In the genomic region with DNA sequence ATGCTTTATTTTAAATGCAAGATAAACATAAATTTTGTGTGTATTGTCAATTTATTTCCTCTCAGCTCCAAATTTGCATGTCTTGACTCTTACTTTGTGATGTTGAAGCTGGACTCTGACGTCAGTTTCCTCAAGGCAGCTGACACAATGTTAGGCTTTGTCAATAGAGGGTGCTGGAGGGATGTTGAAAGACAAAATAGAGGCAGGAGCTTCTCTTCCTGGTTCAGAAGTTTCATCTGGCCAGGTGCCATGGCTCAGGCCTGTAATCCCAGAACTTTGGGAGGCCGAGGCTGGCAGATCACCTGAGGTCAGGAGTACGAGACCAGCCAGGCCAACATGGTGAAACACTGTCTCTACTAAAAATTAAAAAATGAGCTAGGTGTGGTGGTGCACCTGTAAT, we compare ENCODE assay signal across 8 cellular contexts.
A peak's percentile ranks its signal among the peaks of the same experiment; 100 is the strongest.
DNase-seq lines count a peak whose midpoint lies in the region; ATAC-seq and TF ChIP-seq lines count a peak whose summit lies in the region.

No MANE protein-coding gene starts in this region.

- no peak overlapping the region for H3K27ac Mint-ChIP-seq in naive thymus-derived CD8-positive, alpha-beta T cell

- POLR2A ChIA-PET in naive thymus-derived CD8-positive, alpha-beta T cell (lab: Charles Lee), result no interaction called here

- H3K4me3 Mint-ChIP-seq in naive thymus-derived CD8-positive, alpha-beta T cell, result no peak overlapping the region

- ATAC-seq in HG02588 (IDR thresholded peaks at IDR 0.05; ENCODE audit: unreplicated experiment) (peak; percentile 67), RWPE2 (ENCODE audit: low read depth) (no peak), HG02798 (IDR thresholded peaks at IDR 0.05; ENCODE audit: poor library complexity, unreplicated experiment) (no peak)
- no peak for ATAC-seq in naive thymus-derived CD8-positive, alpha-beta T cell

- H3K27ac ChIP-seq in RWPE2 (ENCODE audit: poor library complexity, severe bottlenecking) (no peak overlapping the region), suprapubic skin (no peak overlapping the region), smooth muscle cell (ENCODE audit: low read depth) (no peak overlapping the region)

- no peaks in the 10 kb centered on the region for H3K36me3 Mint-ChIP-seq in naive thymus-derived CD8-positive, alpha-beta T cell

- H4K20me1 ChIP-seq in smooth muscle cell (ENCODE audit: low read depth), result no peaks in the 10 kb centered on the region

- TF ChIP-seq CTCF in RWPE2 (IDR thresholded peaks at IDR 0.05; ENCODE audit: poor library complexity, severe bottlenecking) (peak; percentile 16), suprapubic skin (IDR thresholded peaks at IDR 0.05) (no peak), smooth muscle cell (IDR thresholded peaks at IDR 0.05; ENCODE audit: borderline replicate concordance, insufficient read depth, poor library complexity, severe bottlenecking) (no peak)

- H3K4me1 ChIP-seq in RWPE2 (ENCODE audit: insufficient read depth, poor library complexity, severe bottlenecking) (no peaks in the 10 kb centered on the region), suprapubic skin (no peaks in the 10 kb centered on the region), smooth muscle cell (ENCODE audit: low read depth) (no peaks in the 10 kb centered on the region)

- TF ChIP-seq EP300 in suprapubic skin (IDR thresholded peaks at IDR 0.05), result no peak

- H3K9ac ChIP-seq in smooth muscle cell (ENCODE audit: low read depth), result no peak overlapping the region

- H3K9me3 ChIP-seq in RWPE2 (ENCODE audit: severe bottlenecking) (no peaks in the 10 kb centered on the region), suprapubic skin (no peaks in the 10 kb centered on the region), smooth muscle cell (replicated peaks; ENCODE audit: low read depth) (no peaks in the 10 kb centered on the region)

- H3F3A ChIP-seq in smooth muscle cell (ENCODE audit: low read depth), result no peaks in the 10 kb centered on the region

- WGBS in suprapubic skin, result 61% methylated on average over 3 of the region's 3 CpGs
- WGBS in smooth muscle cell (ENCODE audit: low lambda C conversion rate), result 64% methylated on average over 3 of the region's 3 CpGs

- H3K36me3 ChIP-seq in RWPE2 (ENCODE audit: low read depth), result no peaks in the 10 kb centered on the region
- no peaks in the 10 kb centered on the region for H3K36me3 ChIP-seq in suprapubic skin
- H3K36me3 ChIP-seq in smooth muscle cell (ENCODE audit: low read depth), result no peaks in the 10 kb centered on the region

- H3K27me3 ChIP-seq in RWPE2 (ENCODE audit: insufficient read depth, poor library complexity, severe bottlenecking) (no peaks in the 10 kb centered on the region), suprapubic skin (no peaks in the 10 kb centered on the region), smooth muscle cell (ENCODE audit: low read depth) (no peaks in the 10 kb centered on the region)

- H3K4me2 ChIP-seq in smooth muscle cell, result no peak overlapping the region

- no peaks in the 10 kb centered on the region for H3K27me3 Mint-ChIP-seq in naive thymus-derived CD8-positive, alpha-beta T cell

- H3K4me1 Mint-ChIP-seq in naive thymus-derived CD8-positive, alpha-beta T cell, result no peaks in the 10 kb centered on the region

- no peak for TF ChIP-seq POLR2A in suprapubic skin (IDR thresholded peaks at IDR 0.05)

- peaks cover 0 to 7% (median 1%) of the 10 kb centered on the region in 9 donors for H3K9me3 Mint-ChIP-seq in naive thymus-derived CD8-positive, alpha-beta T cell

- no peak overlapping the region for H3K4me3 ChIP-seq in RWPE2 (ENCODE audit: severe bottlenecking)
- no peak overlapping the region for H3K4me3 ChIP-seq in suprapubic skin
- no peak overlapping the region for H3K4me3 ChIP-seq in smooth muscle cell

- DNase-seq in DMS53 treated with DMSO at 0.1 percent for 48 hours (lab: John Stamatoyannopoulos, UW; ENCODE audit: unreplicated experiment) (peak; percentile 11), RWPE2 (ENCODE audit: low spot score) (no peak), iPS-NIHi11 (ENCODE audit: low spot score) (peak; percentile 12), suprapubic skin (ENCODE audit: low spot score in 2 of 2) (no peak), smooth muscle cell (lab: John Stamatoyannopoulos, UW; ENCODE audit: unreplicated experiment) (no peak)
- DNase-seq in naive thymus-derived CD8-positive, alpha-beta T cell, result no peak

- H2AFZ ChIP-seq in smooth muscle cell (ENCODE audit: low read depth), result no peak overlapping the region

- H3K79me2 ChIP-seq in smooth muscle cell (ENCODE audit: low read depth), result no peaks in the 10 kb centered on the region

Comparison
In these comparisons a context has a peak if more than half of its experiments do, and no peak if none do; other contexts are left out.
1. DNase-seq: peak in DMS53 treated with DMSO at 0.1 percent for 48 hours (single experiment) and iPS-NIHi11 (single experiment); none in RWPE2 (single experiment), naive thymus-derived CD8-positive, alpha-beta T cell (0 of 10), suprapubic skin (0 of 2) and smooth muscle cell (single experiment).